ENCODE assay signal across 2 cellular contexts in the genomic region with DNA sequence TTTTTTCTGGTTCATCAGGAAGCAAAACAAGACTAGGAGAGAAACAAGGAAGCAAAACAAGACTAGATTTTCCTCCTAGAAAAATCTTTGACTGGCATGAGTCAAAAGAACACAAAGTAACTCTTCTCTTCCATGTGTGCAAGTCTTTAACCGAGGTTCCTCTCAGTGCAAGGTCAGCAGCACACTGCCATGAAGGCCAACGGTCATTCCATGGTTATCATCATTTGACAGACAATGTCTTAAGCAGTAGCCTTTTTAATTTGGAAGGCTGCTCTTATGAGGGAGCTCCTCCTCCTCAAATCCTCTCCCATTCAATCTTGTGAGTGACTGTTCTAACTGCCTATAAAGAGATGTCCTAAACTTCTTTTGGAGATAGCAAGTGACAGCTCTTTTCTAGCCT.
TF ChIP-seq lines count a peak whose summit lies in the region.

No MANE protein-coding gene starts in this region.

TF ChIP-seq in liver, 16 proteins besides CTCF, POLR2A, EP300 and RAD21:
- no peak for TF ChIP-seq GABPA (IDR thresholded peaks at IDR 0.05 in 1 of 2, conservative IDR thresholded peaks at IDR 0.05 in 1 of 2)
- TF ChIP-seq NR2F2 (IDR thresholded peaks at IDR 0.05): peak; percentile 51
- no peak for TF ChIP-seq HNF4G (IDR thresholded peaks at IDR 0.05)
- TF ChIP-seq, protein P1, sequence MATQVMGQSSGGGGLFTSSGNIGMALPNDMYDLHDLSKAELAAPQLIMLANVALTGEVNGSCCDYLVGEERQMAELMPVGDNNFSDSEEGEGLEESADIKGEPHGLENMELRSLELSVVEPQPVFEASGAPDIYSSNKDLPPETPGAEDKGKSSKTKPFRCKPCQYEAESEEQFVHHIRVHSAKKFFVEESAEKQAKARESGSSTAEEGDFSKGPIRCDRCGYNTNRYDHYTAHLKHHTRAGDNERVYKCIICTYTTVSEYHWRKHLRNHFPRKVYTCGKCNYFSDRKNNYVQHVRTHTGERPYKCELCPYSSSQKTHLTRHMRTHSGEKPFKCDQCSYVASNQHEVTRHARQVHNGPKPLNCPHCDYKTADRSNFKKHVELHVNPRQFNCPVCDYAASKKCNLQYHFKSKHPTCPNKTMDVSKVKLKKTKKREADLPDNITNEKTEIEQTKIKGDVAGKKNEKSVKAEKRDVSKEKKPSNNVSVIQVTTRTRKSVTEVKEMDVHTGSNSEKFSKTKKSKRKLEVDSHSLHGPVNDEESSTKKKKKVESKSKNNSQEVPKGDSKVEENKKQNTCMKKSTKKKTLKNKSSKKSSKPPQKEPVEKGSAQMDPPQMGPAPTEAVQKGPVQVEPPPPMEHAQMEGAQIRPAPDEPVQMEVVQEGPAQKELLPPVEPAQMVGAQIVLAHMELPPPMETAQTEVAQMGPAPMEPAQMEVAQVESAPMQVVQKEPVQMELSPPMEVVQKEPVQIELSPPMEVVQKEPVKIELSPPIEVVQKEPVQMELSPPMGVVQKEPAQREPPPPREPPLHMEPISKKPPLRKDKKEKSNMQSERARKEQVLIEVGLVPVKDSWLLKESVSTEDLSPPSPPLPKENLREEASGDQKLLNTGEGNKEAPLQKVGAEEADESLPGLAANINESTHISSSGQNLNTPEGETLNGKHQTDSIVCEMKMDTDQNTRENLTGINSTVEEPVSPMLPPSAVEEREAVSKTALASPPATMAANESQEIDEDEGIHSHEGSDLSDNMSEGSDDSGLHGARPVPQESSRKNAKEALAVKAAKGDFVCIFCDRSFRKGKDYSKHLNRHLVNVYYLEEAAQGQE (IDR thresholded peaks at IDR 0.05): no peak
TF ChIP-seq in liver: peak in this region for 1.

TF ChIP-seq in HepG2, 621 proteins besides CTCF, POLR2A, EP300 and RAD21:
- TF ChIP-seq ATF1 (CRISPR knock-in tag; IDR thresholded peaks at IDR 0.05) (no peak), TCF12 (IDR thresholded peaks at IDR 0.05) (no peak), TCF12 (CRISPR knock-in tag; IDR thresholded peaks at IDR 0.05) (no peak)
